Comparison of ENCODE assay signal across 8 cellular contexts in genomic region chr2:217316743-217317142, GRCh38.
DNase-seq lines count a peak whose midpoint lies in the region; ATAC-seq and TF ChIP-seq lines count a peak whose summit lies in the region.

No MANE protein-coding gene starts in this region.

- POLR2A ChIA-PET in OCI-LY7 (lab: Charles Lee), result interaction anchor here (0.7 kb wide), 1 partner anchor 174 kb away, joined by 3 read pairs; no protein-coding TSS in a partner anchor

- ATAC-seq in GM18861 (IDR thresholded peaks at IDR 0.05; ENCODE audit: unreplicated experiment) (peak; percentile 81), HG03060 (IDR thresholded peaks at IDR 0.05; ENCODE audit: low read depth, unreplicated experiment) (peak; percentile 90), left colon (no peak)

- H2AFZ ChIP-seq in OCI-LY7 (ENCODE audit: low read length), result no peak overlapping the region

- CTCF ChIA-PET in OCI-LY7 (lab: Charles Lee; ENCODE audit: unreplicated experiment), result no interaction called here

- H3K36me3 ChIP-seq in OCI-LY7 (ENCODE audit: insufficient read depth, low read length) (no peaks in the 10 kb centered on the region), ascending aorta (peaks cover 0 to 3% of the 10 kb centered on the region in 2 donors)

- no peaks in the 10 kb centered on the region for H3K27me3 ChIP-seq in ascending aorta

- intact Hi-C loops in OCI-LY7 (cut with micrococcal nuclease; ENCODE audit: unreplicated experiment), result no loop called here
- intact Hi-C loops in ascending aorta (cut with DNase I), result no loop called here
- intact Hi-C loops in left colon (cut with DNase I, micrococcal nuclease), result no loop called here

- H3K9me2 ChIP-seq in OCI-LY7 (ENCODE audit: insufficient read depth, low read length), result no peaks in the 10 kb centered on the region

- H3K4me1 ChIP-seq in OCI-LY7 (ENCODE audit: insufficient read depth, low read length, poor library complexity, severe bottlenecking), result peaks cover 5% of the 10 kb centered on the region
- no peaks in the 10 kb centered on the region for H3K4me1 ChIP-seq in ascending aorta

- H3K4me2 ChIP-seq in OCI-LY7 (ENCODE audit: low read length), result no peak overlapping the region

- no peak for TF ChIP-seq CTCF in OCI-LY7 (conservative IDR thresholded peaks at IDR 0.05; ENCODE audit: low read length)
- TF ChIP-seq CTCF in ascending aorta (IDR thresholded peaks at IDR 0.05), result no peak

- no peaks in the 10 kb centered on the region for H3K9me3 ChIP-seq in OCI-LY7 (ENCODE audit: low read length)
- H3K9me3 ChIP-seq in ascending aorta, result no peaks in the 10 kb centered on the region

- DNase-seq in OCI-LY7 (ENCODE audit: low spot score) (peak; percentile 70), myocyte (ENCODE audit: low read depth) (peak; percentile 31), ascending aorta (ENCODE audit: low spot score in 2 of 2) (no peak), left colon (no peak), NCI-H2081 (lab: John Stamatoyannopoulos, UW) (no peak)
- DNase-seq in NK-92 treated with Interleukin-12 subunit alpha and Interleukin-12 subunit beta, amount 100 ng/mL, for 24 hours (lab: John Stamatoyannopoulos, UW), result no peak

- H4K20me1 ChIP-seq in OCI-LY7 (ENCODE audit: insufficient read depth, low read length), result no peaks in the 10 kb centered on the region; the same call in 1 of the 2 replicates

- H3K27ac ChIP-seq in OCI-LY7 (ENCODE audit: low read depth, low read length, poor library complexity, severe bottlenecking) (no peak overlapping the region), ascending aorta (no peak overlapping the region)

- BruUV-seq in OCI-LY7 (replicated peaks; lab: Mats Ljungman, UMichigan), result no TSS peak

- no peaks in the 10 kb centered on the region for H3K79me2 ChIP-seq in OCI-LY7 (ENCODE audit: insufficient read depth, low read depth, low read length)

- H3K4me3 ChIP-seq in OCI-LY7 (ENCODE audit: low read depth, low read length, poor library complexity, severe bottlenecking) (no peak overlapping the region), ascending aorta (no peak overlapping the region)

Comparison
In these comparisons a context has a peak if more than half of its experiments do, and no peak if none do; other contexts are left out.
1. DNase-seq: peak in OCI-LY7 (single experiment) and myocyte (single experiment); none in NK-92 treated with Interleukin-12 subunit alpha and Interleukin-12 subunit beta, amount 100 ng/mL, for 24 hours (single experiment), ascending aorta (0 of 2), left colon (0 of 2) and NCI-H2081 (0 of 2).